Comparison of ENCODE assay signal across 8 cellular contexts in genomic region chr10:73096041-73096451, GRCh38. TPM values are rescaled to one million over a fixed set of nuclear protein-coding genes. Genes with fewer than 3 reads are reported as not detected.
A peak's percentile ranks its signal among the peaks of the same experiment; 100 is the strongest.
DNase-seq lines count a peak whose midpoint lies in the region; ATAC-seq and TF ChIP-seq lines count a peak whose summit lies in the region.

No MANE protein-coding gene starts in this region.

- no peaks in the 10 kb centered on the region for H3K9me3 ChIP-seq in CD4-positive, alpha-beta T cell (ENCODE audit: control insufficient read depth, low read length)
- H3K9me3 ChIP-seq in HUES6 (ENCODE audit: control insufficient read depth, insufficient read depth, low read depth, low read length) (no peaks in the 10 kb centered on the region), psoas muscle (no peaks in the 10 kb centered on the region), uterus (no peaks in the 10 kb centered on the region)

- H3K36me3 ChIP-seq in HUES6 (ENCODE audit: control insufficient read depth, insufficient read depth, low read length), result no peaks in the 10 kb centered on the region
- H3K36me3 ChIP-seq in psoas muscle (ENCODE audit: insufficient read depth in 1 of 2, low read depth in 1 of 2), result peaks cover 0 to 5% of the 10 kb centered on the region in 2 donors
- H3K36me3 ChIP-seq in uterus, result no peaks in the 10 kb centered on the region

- intact Hi-C loops in CD4-positive, alpha-beta T cell (cut with DNase I, micrococcal nuclease), result loop anchor here (1.0 to 5.0 kb wide), 6 partner anchors 15 to 401 kb away; partner anchors contain the start of genes CFAP70 (in 1 of the 2), DNAJC9 (in 1 of the 2), ECD (in 1 of the 2) and FAM149B1 (in 1 of the 2)
- intact Hi-C loops in left cardiac atrium (cut with DNase I) (loop anchor here in 1 of 2 donors (10.0 kb wide), 1 partner anchor 69 kb away; the partner anchor contains the start of genes ECD and FAM149B1), psoas muscle (cut with DNase I) (loop anchor here (2.0 to 5.0 kb wide), 3 partner anchors 15 to 63 kb away; partner anchors contain the start of gene NUDT13 (in 1 of the 2)), uterus (cut with DNase I; ENCODE audit: low total_unique reads) (no loop called here)

- H3K36me3 Mint-ChIP-seq in CD4-positive, alpha-beta T cell (ENCODE audit: low read depth), result peaks cover 24% of the 10 kb centered on the region
- H3K36me3 Mint-ChIP-seq in activated naive CD8-positive, alpha-beta T cell treated with anti-CD3 and anti-CD28 coated beads, Interleukin-2, amount 50 U/mL, for 24 hours (ENCODE audit: low read depth), result peaks cover 19% of the 10 kb centered on the region

- WGBS in psoas muscle, 3 donors, result 0 to 1% (median 0%) methylated on average over 29 of the region's 29 CpGs

- peak; percentile 43 for ATAC-seq in CD4-positive, alpha-beta T cell (ENCODE audit: poor library complexity)
- ATAC-seq in GM19452 (IDR thresholded peaks at IDR 0.05; ENCODE audit: unreplicated experiment) (peak; percentile 34), left cardiac atrium (peak; percentile 53 to 70), psoas muscle (peak; percentile 34 to 58 (median 48))
- peak; percentile 59 for ATAC-seq in activated naive CD8-positive, alpha-beta T cell treated with anti-CD3 and anti-CD28 coated beads, Interleukin-2, amount 50 U/mL, for 24 hours

- H3K27ac ChIP-seq in CD4-positive, alpha-beta T cell (ENCODE audit: low read depth, low read length), result peak overlapping the region; percentile 89
- H3K27ac ChIP-seq in HUES6 (ENCODE audit: low read depth, low read length) (peak overlapping the region; percentile 73; the same call in 1 of the 2 replicates), psoas muscle (peak overlapping the region; percentile 96), uterus (peak overlapping the region; percentile 98 to 99)

- H3K9ac ChIP-seq in HUES6 (ENCODE audit: low read length), result peak overlapping the region; percentile 88

- H3K27ac Mint-ChIP-seq in CD4-positive, alpha-beta T cell, result peak overlapping the region; percentile 87
- H3K27ac Mint-ChIP-seq in activated naive CD8-positive, alpha-beta T cell treated with anti-CD3 and anti-CD28 coated beads, Interleukin-2, amount 50 U/mL, for 24 hours, result peak overlapping the region; percentile 98

- H3K4me3 ChIP-seq in HUES6 (ENCODE audit: low read depth, low read length) (peak overlapping the region; percentile 94), psoas muscle (peak overlapping the region; percentile 70), uterus (peak overlapping the region; percentile 91 to 94)

- no peaks in the 10 kb centered on the region for H3K27me3 ChIP-seq in CD4-positive, alpha-beta T cell (ENCODE audit: control insufficient read depth, insufficient read depth, low read length)
- H3K27me3 ChIP-seq in HUES6 (ENCODE audit: control insufficient read depth, insufficient read depth, low read length), result no peaks in the 10 kb centered on the region
- no peaks in the 10 kb centered on the region for H3K27me3 ChIP-seq in psoas muscle (ENCODE audit: insufficient read depth in 3 of 3, low read length in 2 of 3)
- no peaks in the 10 kb centered on the region for H3K27me3 ChIP-seq in uterus

- peak overlapping the region; percentile 94 for H3K4me3 Mint-ChIP-seq in CD4-positive, alpha-beta T cell
- H3K4me3 Mint-ChIP-seq in activated naive CD8-positive, alpha-beta T cell treated with anti-CD3 and anti-CD28 coated beads, Interleukin-2, amount 50 U/mL, for 24 hours, result peak overlapping the region; percentile 99

- peak in 1 of 2 donors; percentile 4 for TF ChIP-seq POLR2A in uterus (IDR thresholded peaks at IDR 0.05)

- H3K9me3 Mint-ChIP-seq in CD4-positive, alpha-beta T cell, result no peaks in the 10 kb centered on the region
- H3K9me3 Mint-ChIP-seq in activated naive CD8-positive, alpha-beta T cell treated with anti-CD3 and anti-CD28 coated beads, Interleukin-2, amount 50 U/mL, for 24 hours, result no peaks in the 10 kb centered on the region

- peak; percentile 44 to 70 (median 58) for DNase-seq in CD4-positive, alpha-beta T cell
- peak; percentile 70 for DNase-seq in SW480 (ENCODE audit: low spot score)
- peak; percentile 80 for DNase-seq in activated naive CD8-positive, alpha-beta T cell treated with anti-CD3 and anti-CD28 coated beads, Interleukin-2, amount 50 U/mL, for 24 hours
- DNase-seq in left cardiac atrium, result peak; percentile 72
- peak; percentile 67 to 83 for DNase-seq in psoas muscle
- peak; percentile 56 to 64 for DNase-seq in uterus

- TF ChIP-seq CTCF in CD4-positive, alpha-beta T cell (IDR thresholded peaks at IDR 0.05), result no peak
- no peak for TF ChIP-seq CTCF in psoas muscle (IDR thresholded peaks at IDR 0.05)
- TF ChIP-seq CTCF in uterus (IDR thresholded peaks at IDR 0.05), result no peak

- CTCF ChIA-PET in CD4-positive, alpha-beta T cell (lab: Charles Lee), result interaction anchor here (1.0 to 4.3 kb wide), 9 partner anchors 13 to 741 kb away, joined by 3 to 28 read pairs (median 6); partner anchors contain the start of genes DNAJB12 and NUDT13

- POLR2A ChIA-PET in CD4-positive, alpha-beta T cell (lab: Charles Lee), result interaction anchor here (0.7 to 4.8 kb wide), 19 partner anchors 9 to 1930 kb away, joined by 3 to 49 read pairs (median 6); partner anchors contain the start of genes ANXA7, DNAJC9, ECD and FAM149B1

- H3K27me3 Mint-ChIP-seq in CD4-positive, alpha-beta T cell, result no peaks in the 10 kb centered on the region
- H3K27me3 Mint-ChIP-seq in activated naive CD8-positive, alpha-beta T cell treated with anti-CD3 and anti-CD28 coated beads, Interleukin-2, amount 50 U/mL, for 24 hours, result no peaks in the 10 kb centered on the region

- H3K4me1 ChIP-seq in HUES6 (ENCODE audit: control insufficient read depth, insufficient read depth, low read length) (peaks cover 11% of the 10 kb centered on the region), psoas muscle (peaks cover 58% of the 10 kb centered on the region), uterus (no peaks in the 10 kb centered on the region)

- peaks cover 45% of the 10 kb centered on the region for H3K4me1 Mint-ChIP-seq in CD4-positive, alpha-beta T cell (ENCODE audit: low read depth)
- H3K4me1 Mint-ChIP-seq in activated naive CD8-positive, alpha-beta T cell treated with anti-CD3 and anti-CD28 coated beads, Interleukin-2, amount 50 U/mL, for 24 hours, result peaks cover 49% of the 10 kb centered on the region

RNA-seq across cellular contexts. Expression of gene P4HA1, which starts 0.6 kb away (rescaled TPM):
- 1 to 10 TPM; 9.0 to 9.1 TPM for total RNA-seq in CD4-positive, alpha-beta T cell
- total RNA-seq in left cardiac atrium (10 to 100 TPM; 41.0 to 51.0 TPM), psoas muscle (100 to 1,000 TPM in 2 of 4 donors, 10 to 100 TPM in 2; 38.1 to 205 (median 82.3) TPM), uterus (100 to 1,000 TPM in 1 of 4 donors, 10 to 100 TPM in 3; 17.7 to 154 (median 31.2) TPM)
- polyA plus RNA-seq in psoas muscle, result 100 to 1,000 TPM in 1 of 3 donors, 10 to 100 TPM in 1, 1 to 10 TPM in 1; 6.2 to 262 (median 73.2) TPM

RNA-seq across cellular contexts. Expression of gene NUDT13, which starts 14.2 kb away (rescaled TPM):
- total RNA-seq in CD4-positive, alpha-beta T cell, result under 1 TPM; 0.67 to 0.82 TPM
- 1 to 10 TPM; 1.6 to 2.7 TPM for total RNA-seq in left cardiac atrium
- total RNA-seq in psoas muscle, result 1 to 10 TPM; 1.1 to 3.2 (median 2.3) TPM
- polyA plus RNA-seq in psoas muscle, result 1 to 10 TPM in 2 of 3 donors, under 1 TPM in 1; 0.69 to 4.6 (median 3.7) TPM
- 1 to 10 TPM in 2 of 4 donors, under 1 TPM in 1, not detected in 1; 0.51 to 1.8 (median 1.1) TPM for total RNA-seq in uterus

Comparison
In these comparisons a context has a peak if more than half of its experiments do, and no peak if none do; other contexts are left out.
1. Peak in every context shown above with its lines: DNase-seq, ATAC-seq, H3K4me3 ChIP-seq and H3K27ac ChIP-seq.